Comparison of ENCODE assay signal across 21 cellular contexts in the genomic region with DNA sequence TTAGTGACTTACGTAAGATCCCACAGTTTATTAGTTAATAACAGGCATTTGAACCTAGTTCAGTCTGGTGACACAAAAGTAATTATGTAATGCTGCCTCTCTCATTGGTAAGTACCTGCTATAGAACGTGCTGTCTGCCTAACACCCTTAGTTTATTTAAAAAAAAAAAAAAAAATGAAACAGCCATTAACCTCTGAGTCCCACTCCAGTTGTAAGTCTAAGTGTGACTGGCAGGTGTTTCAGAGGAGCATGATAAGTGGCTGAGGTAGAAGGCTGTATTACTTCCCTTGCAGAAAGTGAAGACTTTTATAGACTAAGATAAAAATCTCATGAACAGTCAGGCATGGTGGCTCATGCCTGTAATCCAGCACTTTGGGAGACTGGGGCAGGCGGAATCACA.
DNase-seq lines count a peak whose midpoint lies in the region; ATAC-seq and TF ChIP-seq lines count a peak whose summit lies in the region.
"Had no signal": no experiment of that assay in that cellular context is flagged by ENCODE, and none has a peak within 500 bp of the region (broad histone marks: within the 10 kb centered on the region; RNA-seq: fewer than 3 reads in every experiment).

No MANE protein-coding gene starts in this region.

- no peak overlapping the region for H3K4me3 ChIP-seq in lower lobe of right lung
- no peak overlapping the region for H3K4me3 ChIP-seq in GM23338
- H3K4me3 ChIP-seq: A549, GM23248, HAP-1, MG63, SJCRH30 had no signal

- CTCF ChIA-PET in RWPE1 (lab: Yijun Ruan, JAX): interaction anchor here (0.6 kb wide), 1 partner anchor 19 kb away, joined by 4 read pairs; no protein-coding TSS in a partner anchor

- H3K9me2 ChIP-seq in GM23338 (ENCODE audit: insufficient read depth): no peaks in the 10 kb centered on the region

- POLR2A ChIA-PET in RWPE1 (lab: Yijun Ruan, JAX; ENCODE audit: low non-redundant PET): interaction anchor here (0.7 kb wide), 1 partner anchor 12 kb away, joined by 4 read pairs; no protein-coding TSS in a partner anchor

- H3K27me3 ChIP-seq in lower lobe of right lung (ENCODE audit: low read depth): no peaks in the 10 kb centered on the region
- H3K27me3 ChIP-seq in GM23338 (ENCODE audit: insufficient read depth): no peaks in the 10 kb centered on the region
- H3K27me3 ChIP-seq: BE2C, MG63, SJCRH30 had no signal

- no peaks in the 10 kb centered on the region for H3K9me3 ChIP-seq in lower lobe of right lung
- H3K9me3 ChIP-seq: A549, BE2C, HAP-1, MG63, SJCRH30 had no signal

- no peak overlapping the region for H3K4me2 ChIP-seq in GM23338
- H3K4me2 ChIP-seq: A549 had no signal

- H4K20me1 ChIP-seq in GM23338 (replicated peaks; ENCODE audit: insufficient read depth): no peaks in the 10 kb centered on the region

- ATAC-seq in lower lobe of right lung (peak; percentile 47 to 62), GM23338 (no peak)
- ATAC-seq: A549, T-cell had no signal

- H3K4me1 Mint-ChIP-seq in GM23338: 0 out of 3 replicates have a peak, but pooled peaks cover 3% of the 10 kb centered on the region

- H3K79me2 ChIP-seq in GM23338 (replicated peaks; ENCODE audit: insufficient read depth): no peaks in the 10 kb centered on the region

- DNase-seq in NCI-H510A treated with DMSO at 0.1 percent for 48 hours (lab: John Stamatoyannopoulos, UW) (peak; percentile 16), NCI-H510A (lab: John Stamatoyannopoulos, UW) (no peak), NCI-H1105 (lab: John Stamatoyannopoulos, UW) (peak; percentile 38), RWPE1 (ENCODE audit: low spot score) (no peak), lower lobe of right lung (no peak), GM23338 (ENCODE audit: low spot score) (no peak), RKO (ENCODE audit: low spot score) (no peak)
- no peak for DNase-seq in activated CD8-positive, alpha-beta memory T cell treated with anti-CD3 and anti-CD28 coated beads, Interleukin-2, amount 50 U/mL, for 48 hours
- DNase-seq: BE2C, COR-L47, GM23248, Kasumi-1, MG63, NCI-H1048, NCI-H2081, NCI-H345, NCI-H526, SJCRH30, T-cell had no signal

- H3K27ac ChIP-seq in RWPE1 (peak overlapping the region; percentile 62), lower lobe of right lung (no peak overlapping the region), GM23338 (ENCODE audit: low read depth) (no peak overlapping the region)
- H3K27ac ChIP-seq: A549, GM23248, SJCRH30 had no signal

- peaks cover 11% of the 10 kb centered on the region for H3K36me3 ChIP-seq in lower lobe of right lung
- no peaks in the 10 kb centered on the region for H3K36me3 ChIP-seq in GM23338 (ENCODE audit: insufficient read depth)
- H3K36me3 ChIP-seq: BE2C, HAP-1 had no signal

- intact Hi-C loops in lower lobe of right lung (cut with DNase I): no loop called here

- no peak overlapping the region for H3K4me3 Mint-ChIP-seq in GM23338
- H3K4me3 Mint-ChIP-seq: T-cell had no signal

- TF ChIP-seq CTCF in RWPE1 (conservative IDR thresholded peaks at IDR 0.05; ENCODE audit: low read depth) (no peak), lower lobe of right lung (IDR thresholded peaks at IDR 0.05) (no peak), GM23338 (conservative IDR thresholded peaks at IDR 0.05; ENCODE audit: low read depth in 2 of 2) (no peak)

- H2AFZ ChIP-seq in GM23338: no peak overlapping the region
- H2AFZ ChIP-seq: GM23248 had no signal

- no peaks in the 10 kb centered on the region for H3K27me3 Mint-ChIP-seq in GM23338 (ENCODE audit: insufficient read depth, low read depth, poor library complexity)
- H3K27me3 Mint-ChIP-seq: T-cell had no signal

- H3K27ac Mint-ChIP-seq in GM23338: no peak overlapping the region
- H3K27ac Mint-ChIP-seq: T-cell had no signal

- no peaks in the 10 kb centered on the region for H3F3A ChIP-seq in GM23338 (replicated peaks; ENCODE audit: low read depth)

- H3K4me1 ChIP-seq in lower lobe of right lung: peaks cover 11% of the 10 kb centered on the region
- no peaks in the 10 kb centered on the region for H3K4me1 ChIP-seq in GM23338 (ENCODE audit: insufficient read depth)
- H3K4me1 ChIP-seq: BE2C, HAP-1, SJCRH30 had no signal

- peaks cover 3% of the 10 kb centered on the region; the same call in 2 of the 3 replicates for H3K9me3 Mint-ChIP-seq in GM23338
- H3K9me3 Mint-ChIP-seq: T-cell had no signal

- peaks cover 6% of the 10 kb centered on the region; the same call in 1 of the 3 replicates for H3K36me3 Mint-ChIP-seq in GM23338 (ENCODE audit: low read depth)

TF ChIP-seq in GM23338, 12 proteins besides CTCF, POLR2A, EP300 and RAD21:
- no peak for TF ChIP-seq ZNF114 (CRISPR knock-in tag; IDR thresholded peaks at IDR 0.05)
- no peak for TF ChIP-seq NANOG (IDR thresholded peaks at IDR 0.05; ENCODE audit: borderline replicate concordance)
- no peak for TF ChIP-seq JUNB (IDR thresholded peaks at IDR 0.05; ENCODE audit: unreplicated experiment)
- TF ChIP-seq, protein P1, sequence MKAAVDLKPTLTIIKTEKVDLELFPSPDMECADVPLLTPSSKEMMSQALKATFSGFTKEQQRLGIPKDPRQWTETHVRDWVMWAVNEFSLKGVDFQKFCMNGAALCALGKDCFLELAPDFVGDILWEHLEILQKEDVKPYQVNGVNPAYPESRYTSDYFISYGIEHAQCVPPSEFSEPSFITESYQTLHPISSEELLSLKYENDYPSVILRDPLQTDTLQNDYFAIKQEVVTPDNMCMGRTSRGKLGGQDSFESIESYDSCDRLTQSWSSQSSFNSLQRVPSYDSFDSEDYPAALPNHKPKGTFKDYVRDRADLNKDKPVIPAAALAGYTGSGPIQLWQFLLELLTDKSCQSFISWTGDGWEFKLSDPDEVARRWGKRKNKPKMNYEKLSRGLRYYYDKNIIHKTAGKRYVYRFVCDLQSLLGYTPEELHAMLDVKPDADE (IDR thresholded peaks at IDR 0.05): no peak
- no peak for TF ChIP-seq STAT1 (IDR thresholded peaks at IDR 0.05; ENCODE audit: unreplicated experiment)

Comparison
In these comparisons a context has a peak if more than half of its experiments do, and no peak if none do; other contexts are left out.
1. DNase-seq: peak in NCI-H510A treated with DMSO at 0.1 percent for 48 hours (single experiment) and NCI-H1105 (single experiment); none in NCI-H510A (single experiment), RWPE1 (single experiment), lower lobe of right lung (single experiment), activated CD8-positive, alpha-beta memory T cell treated with anti-CD3 and anti-CD28 coated beads, Interleukin-2, amount 50 U/mL, for 48 hours (single experiment), GM23338 (single experiment) and RKO (single experiment).